Comparison of ENCODE assay signal across 17 cellular contexts in the genomic region with DNA sequence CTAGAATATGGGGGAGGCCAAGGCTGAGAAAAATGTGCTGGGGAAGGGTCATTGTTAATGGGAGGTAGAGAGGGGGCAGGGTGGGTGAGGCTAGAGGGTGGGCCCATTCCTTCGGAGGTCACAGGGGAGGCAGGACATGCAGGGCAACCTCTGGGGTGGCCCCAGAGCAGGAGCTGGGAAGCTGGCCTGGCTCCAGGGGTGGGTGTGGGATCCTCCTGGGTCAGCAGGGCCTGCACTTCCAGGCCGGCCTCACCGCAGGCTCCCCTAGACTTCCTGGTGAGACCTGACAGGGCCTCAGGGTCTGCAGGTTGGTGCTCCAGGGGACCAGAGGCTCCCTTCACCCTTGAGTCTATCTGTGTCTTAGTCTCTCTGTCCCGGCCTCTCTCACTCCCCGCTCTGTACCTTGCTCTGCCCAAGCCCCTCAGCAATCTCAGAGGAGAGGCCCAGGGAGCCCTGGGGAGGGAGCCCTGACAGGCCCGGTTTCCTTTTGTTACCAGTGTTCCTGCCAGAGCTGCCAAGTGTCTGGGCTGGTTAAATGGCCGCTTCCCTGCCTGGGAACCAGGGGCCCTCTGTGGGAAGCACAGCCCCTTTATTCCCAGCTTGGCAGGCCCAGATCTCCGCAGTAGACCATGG. TPM values are rescaled to one million over a fixed set of nuclear protein-coding genes. Genes with fewer than 3 reads are reported as not detected.
DNase-seq lines count a peak whose midpoint lies in the region; ATAC-seq and TF ChIP-seq lines count a peak whose summit lies in the region.
"Had no signal": no experiment of that assay in that cellular context is flagged by ENCODE, and none has a peak within 500 bp of the region (broad histone marks: within the 10 kb centered on the region; RNA-seq: fewer than 3 reads in every experiment).

No MANE protein-coding gene starts in this region.

- DNase-seq in activated CD4-positive, alpha-beta T cell treated with anti-CD3 and anti-CD28 coated beads, Interleukin-2, amount 10 ng/mL, durations not matched to agents 24 days and 14 days, result no peak
- no peak for DNase-seq in activated CD4-positive, alpha-beta T cell treated with anti-CD3 and anti-CD28 coated beads for 48 hours
- no peak for DNase-seq in dorsolateral prefrontal cortex
- no peak for DNase-seq in DMS114 treated with DMSO at 0.1 percent for 48 hours (lab: John Stamatoyannopoulos, UW; ENCODE audit: unreplicated experiment)
- DNase-seq: CD4-positive, CD25-positive, alpha-beta regulatory T cell; H9; mammary epithelial cell; MG63; NCI-H187 treated with DMSO at 0.1 percent for 48 hours; trophoblast cell had no signal

- no peak for ATAC-seq in HG03039 (IDR thresholded peaks at IDR 0.05; ENCODE audit: unreplicated experiment)
- ATAC-seq in HG02852 (IDR thresholded peaks at IDR 0.05; ENCODE audit: unreplicated experiment), result no peak
- ATAC-seq: gastroesophageal sphincter, sciatic nerve had no signal

- TF ChIP-seq CTCF in dorsolateral prefrontal cortex (IDR thresholded peaks at IDR 0.05 in 54 of 56, conservative IDR thresholded peaks at IDR 0.05 in 2 of 56; ENCODE audit: low read depth in 1 of 56, partially characterized antibody in 56 of 56) (no peak), neutrophil (IDR thresholded peaks at IDR 0.05) (no peak)

- H3K36me3 Mint-ChIP-seq in activated CD4-positive, alpha-beta T cell treated with anti-CD3 and anti-CD28 coated beads, Interleukin-2, amount 10 ng/mL, durations not matched to agents 24 days and 14 days (ENCODE audit: low read depth), result peaks cover 88% of the 10 kb centered on the region
- peaks cover 8% of the 10 kb centered on the region for H3K36me3 Mint-ChIP-seq in IgD-negative memory B cell

- H3K4me3 ChIP-seq in dorsolateral prefrontal cortex (no peak overlapping the region), neutrophil (ENCODE audit: low read depth in 1 of 2, low read length in 1 of 2) (peak overlapping the region in 1 of 2 experiments; percentile 4)
- H3K4me3 ChIP-seq: gastroesophageal sphincter, MG63, SK-N-MC had no signal

- H3K4me1 ChIP-seq in neutrophil (ENCODE audit: control insufficient read depth in 1 of 2, insufficient read depth in 1 of 2, low read depth in 1 of 2, low read length in 1 of 2), result peaks cover 46 to 47% of the 10 kb centered on the region in 2 experiments

- H3K27ac ChIP-seq in dorsolateral prefrontal cortex, result peak overlapping the region in 53 of 59 donors; percentile 1 to 83 (median 59)
- peak overlapping the region; percentile 63 for H3K27ac ChIP-seq in neutrophil
- H3K27ac ChIP-seq: SK-N-MC had no signal

- intact Hi-C loops in activated CD4-positive, alpha-beta T cell treated with anti-CD3 and anti-CD28 coated beads, Interleukin-2, amount 10 ng/mL, durations not matched to agents 24 days and 14 days (cut with micrococcal nuclease), result loop anchor here (10.0 kb wide), 2 partner anchors 566 to 894 kb away; a partner anchor contains a TSS
- intact Hi-C loops in dorsolateral prefrontal cortex (cut with DNase I), result no loop called here

- H3K36me3 ChIP-seq in neutrophil, result peaks cover 23% of the 10 kb centered on the region

- peaks cover 65% of the 10 kb centered on the region for H3K4me1 Mint-ChIP-seq in activated CD4-positive, alpha-beta T cell treated with anti-CD3 and anti-CD28 coated beads, Interleukin-2, amount 10 ng/mL, durations not matched to agents 24 days and 14 days
- peaks cover 48 to 65% (median 65%) of the 10 kb centered on the region in 3 donors for H3K4me1 Mint-ChIP-seq in IgD-negative memory B cell

- H3K27me3 ChIP-seq in dorsolateral prefrontal cortex (no peaks in the 10 kb centered on the region), neutrophil (no peaks in the 10 kb centered on the region)
- H3K27me3 ChIP-seq: gastroesophageal sphincter, MG63 had no signal

- no peaks in the 10 kb centered on the region for H3K9me3 ChIP-seq in neutrophil

- H3K27ac Mint-ChIP-seq in activated CD4-positive, alpha-beta T cell treated with anti-CD3 and anti-CD28 coated beads, Interleukin-2, amount 10 ng/mL, durations not matched to agents 24 days and 14 days, result peak overlapping the region; percentile 95
- peak overlapping the region; percentile 12 to 86 (median 57) for H3K27ac Mint-ChIP-seq in IgD-negative memory B cell

- no peaks in the 10 kb centered on the region for H3K9me3 Mint-ChIP-seq in activated CD4-positive, alpha-beta T cell treated with anti-CD3 and anti-CD28 coated beads, Interleukin-2, amount 10 ng/mL, durations not matched to agents 24 days and 14 days
- no peaks in the 10 kb centered on the region for H3K9me3 Mint-ChIP-seq in IgD-negative memory B cell
- H3K9me3 Mint-ChIP-seq: CD4-positive, CD25-positive, alpha-beta regulatory T cell had no signal

- no peaks in the 10 kb centered on the region for H3K27me3 Mint-ChIP-seq in activated CD4-positive, alpha-beta T cell treated with anti-CD3 and anti-CD28 coated beads, Interleukin-2, amount 10 ng/mL, durations not matched to agents 24 days and 14 days
- H3K27me3 Mint-ChIP-seq in IgD-negative memory B cell, result peaks cover 2% of the 10 kb centered on the region
- H3K27me3 Mint-ChIP-seq: CD4-positive, CD25-positive, alpha-beta regulatory T cell had no signal

- no peak overlapping the region for H3K4me3 Mint-ChIP-seq in activated CD4-positive, alpha-beta T cell treated with anti-CD3 and anti-CD28 coated beads, Interleukin-2, amount 10 ng/mL, durations not matched to agents 24 days and 14 days
- peak overlapping the region in 1 of 4 donors; percentile 45 for H3K4me3 Mint-ChIP-seq in IgD-negative memory B cell
- H3K4me3 Mint-ChIP-seq: H9 had no signal

RNA-seq across cellular contexts. Expression of a gene that starts 13.8 kb away (rescaled TPM):
- total RNA-seq in activated CD4-positive, alpha-beta T cell treated with anti-CD3 and anti-CD28 coated beads, Interleukin-2, amount 10 ng/mL, durations not matched to agents 24 days and 14 days, result 448 and 469 TPM in 2 replicates
- polyA plus RNA-seq in IgD-negative memory B cell, result 544 TPM
- 100 to 1,000 TPM in 11 of 120 experiments, 10 to 100 TPM in 109; 22.6 to 179 (median 59.4) TPM for total RNA-seq in dorsolateral prefrontal cortex
